ENCODE assay signal across 22 cellular contexts in genomic region chr17:18021372-18021771, GRCh38. TPM values are rescaled to one million over a fixed set of nuclear protein-coding genes. Genes with fewer than 3 reads are reported as not detected.
"Had no signal": no experiment of that assay in that cellular context is flagged by ENCODE, and none has a peak within 500 bp of the region (broad histone marks: within the 10 kb centered on the region; RNA-seq: fewer than 3 reads in every experiment).

No MANE protein-coding gene starts in this region.

- H3K4me3 Mint-ChIP-seq: activated CD4-positive, alpha-beta T cell treated with anti-CD3 and anti-CD28 coated beads for 36 hours; activated naive CD4-positive, alpha-beta T cell treated with anti-CD3 and anti-CD28 coated beads for 36 hours; activated naive CD8-positive, alpha-beta T cell treated with anti-CD3 and anti-CD28 coated beads, Interleukin-2, amount 10 ng/mL, durations not matched to agents 7 days and 5 days; naive thymus-derived CD8-positive, alpha-beta T cell; stimulated activated effector memory CD8-positive, alpha-beta T cell treated with anti-CD3 and anti-CD28 coated beads, Interleukin-12 subunit alpha, Interleukin-12 subunit beta, amount 100 ng/mL, for 72 hours; stimulated activated naive CD8-positive, alpha-beta T cell treated with anti-CD3 and anti-CD28 coated beads, Interleukin-15, amount 100 ng/mL, for 72 hours had no signal

- H3K9me3 Mint-ChIP-seq: activated naive CD4-positive, alpha-beta T cell treated with anti-CD3 and anti-CD28 coated beads for 36 hours; activated naive CD8-positive, alpha-beta T cell treated with anti-CD3 and anti-CD28 coated beads, Interleukin-2, amount 10 ng/mL, durations not matched to agents 7 days and 5 days; naive thymus-derived CD8-positive, alpha-beta T cell; stimulated activated effector memory CD8-positive, alpha-beta T cell treated with anti-CD3 and anti-CD28 coated beads, Interleukin-12 subunit alpha, Interleukin-12 subunit beta, amount 100 ng/mL, for 72 hours; stimulated activated naive CD8-positive, alpha-beta T cell treated with anti-CD3 and anti-CD28 coated beads, Interleukin-15, amount 100 ng/mL, for 72 hours had no signal

- H3K36me3 ChIP-seq: prostate gland had no signal

- H3K4me3 ChIP-seq: hepatocyte, left lung, lung, prostate gland, tibial nerve had no signal

- H3K27ac ChIP-seq: foreskin keratinocyte, hepatocyte, left lung, prostate gland, tibial nerve had no signal

- H3K9me3 ChIP-seq: left lung, prostate gland, tibial nerve had no signal

- H3K27ac Mint-ChIP-seq: activated CD4-positive, alpha-beta T cell treated with anti-CD3 and anti-CD28 coated beads for 36 hours; activated naive CD4-positive, alpha-beta T cell treated with anti-CD3 and anti-CD28 coated beads for 36 hours; activated naive CD8-positive, alpha-beta T cell treated with anti-CD3 and anti-CD28 coated beads, Interleukin-2, amount 10 ng/mL, durations not matched to agents 7 days and 5 days; naive thymus-derived CD8-positive, alpha-beta T cell; stimulated activated effector memory CD8-positive, alpha-beta T cell treated with anti-CD3 and anti-CD28 coated beads, Interleukin-12 subunit alpha, Interleukin-12 subunit beta, amount 100 ng/mL, for 72 hours; stimulated activated naive CD8-positive, alpha-beta T cell treated with anti-CD3 and anti-CD28 coated beads, Interleukin-15, amount 100 ng/mL, for 72 hours had no signal

- H3K27me3 Mint-ChIP-seq: activated CD4-positive, alpha-beta T cell treated with anti-CD3 and anti-CD28 coated beads for 36 hours; activated naive CD8-positive, alpha-beta T cell treated with anti-CD3 and anti-CD28 coated beads, Interleukin-2, amount 10 ng/mL, durations not matched to agents 7 days and 5 days; naive thymus-derived CD8-positive, alpha-beta T cell; stimulated activated naive CD8-positive, alpha-beta T cell treated with anti-CD3 and anti-CD28 coated beads, Interleukin-15, amount 100 ng/mL, for 72 hours had no signal

- H3K4me2 ChIP-seq: hepatocyte had no signal

- H3K27me3 ChIP-seq: foreskin keratinocyte, hepatocyte, left lung, tibial nerve had no signal

- ATAC-seq: activated CD4-positive, alpha-beta T cell treated with anti-CD3 and anti-CD28 coated beads for 36 hours; foreskin keratinocyte; left lung; naive thymus-derived CD8-positive, alpha-beta T cell; right cardiac atrium; stimulated activated effector memory CD8-positive, alpha-beta T cell treated with anti-CD3 and anti-CD28 coated beads, Interleukin-12 subunit alpha, Interleukin-12 subunit beta, amount 100 ng/mL, for 72 hours; stimulated activated naive CD8-positive, alpha-beta T cell treated with anti-CD3 and anti-CD28 coated beads, Interleukin-15, amount 100 ng/mL, for 72 hours had no signal

- H2AFZ ChIP-seq: hepatocyte had no signal

- H3K4me1 ChIP-seq: prostate gland had no signal

- DNase-seq: activated CD4-positive, alpha-beta T cell treated with anti-CD3 and anti-CD28 coated beads for 36 hours; activated CD4-positive, alpha-beta T cell treated with anti-CD3 and anti-CD28 coated beads, Interleukin-2, amount 50 U/mL, for 48 hours; activated effector memory CD4-positive, alpha-beta T cell treated with Interleukin-2 at 50 U/mL for 16 hours; activated naive CD4-positive, alpha-beta T cell treated with anti-CD3 and anti-CD28 coated beads for 36 hours; activated naive CD8-positive, alpha-beta T cell treated with anti-CD3 and anti-CD28 coated beads, Interleukin-2, amount 10 ng/mL, durations not matched to agents 7 days and 5 days; activated T-cell treated with anti-CD3 and anti-CD28 coated beads, Interleukin-2, amount 50 U/mL, for 48 hours; amygdala; erythroblast; foreskin keratinocyte; kidney glomerular epithelial cell; left lung; naive thymus-derived CD8-positive, alpha-beta T cell; right cardiac atrium; stimulated activated CD4-positive, alpha-beta T cell treated with anti-CD3 and anti-CD28 coated beads, Interleukin-2, amount 100 ng/mL, for 24 hours; stimulated activated naive CD8-positive, alpha-beta T cell treated with anti-CD3 and anti-CD28 coated beads, Interleukin-15, amount 100 ng/mL, for 72 hours; T-helper 9 cell had no signal

RNA-seq across cellular contexts. Expression of gene DRC3, which starts 48.7 kb away (rescaled TPM):
- total RNA-seq: T-helper 1 cell treated with Interleukin-12 subunit alpha and Interleukin-12 subunit beta and Interleukin-4 antibody, amounts not matched to agents 30 ng/mL and 1 ng/mL, for 36 hours had no signal
